ENCODE assay signal across 10 cellular contexts in genomic region chr2:207534390-207534789, GRCh38. TPM values are rescaled to one million over a fixed set of nuclear protein-coding genes. Genes with fewer than 3 reads are reported as not detected.
DNase-seq lines count a peak whose midpoint lies in the region; ATAC-seq lines count a peak whose summit lies in the region.
"Had no signal": no experiment of that assay in that cellular context is flagged by ENCODE, and none has a peak within 500 bp of the region (broad histone marks: within the 10 kb centered on the region; RNA-seq: fewer than 3 reads in every experiment).

No MANE protein-coding gene starts in this region.

- H3K36me3 Mint-ChIP-seq in stimulated activated naive CD8-positive, alpha-beta T cell treated with anti-CD3 and anti-CD28 coated beads, Interleukin-15, Interleukin-2, amounts not matched to agents 100 ng/mL and 50 ng/mL, for 24 hours (ENCODE audit: low read depth): peaks cover 62% of the 10 kb centered on the region
- H3K36me3 Mint-ChIP-seq in activated T-helper 17 cell treated with anti-CD3 and anti-CD28 coated beads, Interleukin-2, amount 50 U/mL, for 72 hours (ENCODE audit: low read depth): peaks cover 85% of the 10 kb centered on the region
- H3K36me3 Mint-ChIP-seq in naive B cell: peaks cover 9 to 11% of the 10 kb centered on the region in 2 donors

- peaks cover 70% of the 10 kb centered on the region for H3K4me1 Mint-ChIP-seq in stimulated activated naive CD8-positive, alpha-beta T cell treated with anti-CD3 and anti-CD28 coated beads, Interleukin-15, Interleukin-2, amounts not matched to agents 100 ng/mL and 50 ng/mL, for 24 hours (ENCODE audit: low read depth)
- H3K4me1 Mint-ChIP-seq in activated T-helper 17 cell treated with anti-CD3 and anti-CD28 coated beads, Interleukin-2, amount 50 U/mL, for 72 hours: peaks cover 30% of the 10 kb centered on the region
- peaks cover 33 to 73% (median 39%) of the 10 kb centered on the region in 3 donors for H3K4me1 Mint-ChIP-seq in naive B cell

- ATAC-seq in stimulated activated naive CD8-positive, alpha-beta T cell treated with anti-CD3 and anti-CD28 coated beads, Interleukin-15, Interleukin-2, amounts not matched to agents 100 U/mL and 50 U/mL, for 24 hours: no peak
- no peak for ATAC-seq in activated T-helper 17 cell treated with anti-CD3 and anti-CD28 coated beads, Interleukin-2, amount 50 U/mL, for 72 hours (replicated peaks)
- no peak for ATAC-seq in naive B cell (ENCODE audit: low read depth in 2 of 2)
- ATAC-seq in aorta (ENCODE audit: low FRiP score): no peak

- H3K36me3 ChIP-seq in aorta (ENCODE audit: control insufficient read depth in 1 of 2, insufficient read depth in 2 of 2, low read length in 1 of 2): no peaks in the 10 kb centered on the region

- DNase-seq in stimulated activated naive CD8-positive, alpha-beta T cell treated with anti-CD3 and anti-CD28 coated beads, Interleukin-15, Interleukin-2, amounts not matched to agents 100 U/mL and 50 U/mL, for 24 hours: no peak
- DNase-seq in naive B cell (no peak), NCI-H1930 (lab: John Stamatoyannopoulos, UW) (no peak), NCI-H1694 (lab: John Stamatoyannopoulos, UW) (no peak), aorta (no peak), NCI-H510A (lab: John Stamatoyannopoulos, UW) (no peak)
- DNase-seq: activated gamma-delta T cell; stimulated activated CD8-positive, alpha-beta memory T cell treated with anti-CD3 and anti-CD28 coated beads, Interleukin-4, amount 100 ng/mL, for 48 hours had no signal

- H3K4me3 Mint-ChIP-seq in stimulated activated naive CD8-positive, alpha-beta T cell treated with anti-CD3 and anti-CD28 coated beads, Interleukin-15, Interleukin-2, amounts not matched to agents 100 ng/mL and 50 ng/mL, for 24 hours: peak overlapping the region; percentile 94
- H3K4me3 Mint-ChIP-seq in activated T-helper 17 cell treated with anti-CD3 and anti-CD28 coated beads, Interleukin-2, amount 50 U/mL, for 72 hours: peak overlapping the region; percentile 69
- H3K4me3 Mint-ChIP-seq in naive B cell: peak overlapping the region in 4 of 8 donors; percentile 16 to 74 (median 48)

- peaks cover 0 to 3% of the 10 kb centered on the region in 2 donors for H3K4me1 ChIP-seq in aorta (ENCODE audit: control insufficient read depth in 1 of 2, insufficient read depth in 2 of 2, low read length in 2 of 2)

- H3K27me3 Mint-ChIP-seq in stimulated activated naive CD8-positive, alpha-beta T cell treated with anti-CD3 and anti-CD28 coated beads, Interleukin-15, Interleukin-2, amounts not matched to agents 100 ng/mL and 50 ng/mL, for 24 hours: no peaks in the 10 kb centered on the region
- no peaks in the 10 kb centered on the region for H3K27me3 Mint-ChIP-seq in activated T-helper 17 cell treated with anti-CD3 and anti-CD28 coated beads, Interleukin-2, amount 50 U/mL, for 72 hours
- no peaks in the 10 kb centered on the region for H3K27me3 Mint-ChIP-seq in naive B cell

- no peak overlapping the region for H3K27ac ChIP-seq in aorta (ENCODE audit: low read depth in 1 of 2, low read length in 2 of 2)

- intact Hi-C loops in aorta (cut with DNase I): loop anchor here in 1 of 2 donors (5.0 kb wide), 1 partner anchor 88 kb away; no protein-coding TSS in a partner anchor

- H3K27me3 ChIP-seq in aorta (ENCODE audit: control insufficient read depth in 1 of 2, insufficient read depth in 2 of 2, low read length in 1 of 2): no peaks in the 10 kb centered on the region

- H3K4me3 ChIP-seq in aorta (ENCODE audit: low read length in 2 of 2): no peak overlapping the region

- H3K9me3 Mint-ChIP-seq in stimulated activated naive CD8-positive, alpha-beta T cell treated with anti-CD3 and anti-CD28 coated beads, Interleukin-15, Interleukin-2, amounts not matched to agents 100 ng/mL and 50 ng/mL, for 24 hours: no peaks in the 10 kb centered on the region
- H3K9me3 Mint-ChIP-seq in activated T-helper 17 cell treated with anti-CD3 and anti-CD28 coated beads, Interleukin-2, amount 50 U/mL, for 72 hours: no peaks in the 10 kb centered on the region
- peaks cover 0 to 4% (median 0%) of the 10 kb centered on the region in 7 donors for H3K9me3 Mint-ChIP-seq in naive B cell

- peak overlapping the region; percentile 78 for H3K27ac Mint-ChIP-seq in stimulated activated naive CD8-positive, alpha-beta T cell treated with anti-CD3 and anti-CD28 coated beads, Interleukin-15, Interleukin-2, amounts not matched to agents 100 ng/mL and 50 ng/mL, for 24 hours
- H3K27ac Mint-ChIP-seq in activated T-helper 17 cell treated with anti-CD3 and anti-CD28 coated beads, Interleukin-2, amount 50 U/mL, for 72 hours: peak overlapping the region; percentile 77
- peak overlapping the region in 4 of 6 donors; percentile 67 to 100 (median 88) for H3K27ac Mint-ChIP-seq in naive B cell

- H3K9me3 ChIP-seq in aorta (ENCODE audit: control insufficient read depth, low read length): no peaks in the 10 kb centered on the region

- WGBS in aorta, 2 donors: 77 to 86% methylated on average over 5 of the region's 5 CpGs

RNA-seq across cellular contexts. Expression of gene CREB1, which starts 4.6 kb away (rescaled TPM):
- total RNA-seq in activated T-helper 17 cell treated with anti-CD3 and anti-CD28 coated beads, Interleukin-2, amount 50 U/mL, for 72 hours: 10 to 100 TPM; 84.2 to 97.5 TPM
- polyA plus RNA-seq in naive B cell (ENCODE audit: low read depth in 6 of 6): 100 to 1,000 TPM in 3 of 6 donors, 10 to 100 TPM in 3; 66.6 to 123 (median 97.2) TPM
- total RNA-seq in aorta: 10 to 100 TPM; 62.0 to 88.7 TPM
- polyA plus RNA-seq in aorta: 1 to 10 TPM; 8.4 to 9.3 TPM
